16 cellular contexts compared by ENCODE assay signal in genomic region chr16:87371261-87371866, GRCh38. TPM values are rescaled to one million over a fixed set of nuclear protein-coding genes. Genes with fewer than 3 reads are reported as not detected.
DNase-seq lines count a peak whose midpoint lies in the region; ATAC-seq and TF ChIP-seq lines count a peak whose summit lies in the region.
"Had no signal": no experiment of that assay in that cellular context is flagged by ENCODE, and none has a peak within 500 bp of the region (broad histone marks: within the 10 kb centered on the region; RNA-seq: fewer than 3 reads in every experiment).

No MANE protein-coding gene starts in this region.

- H3K27me3 ChIP-seq in BE2C (no peaks in the 10 kb centered on the region), smooth muscle cell (ENCODE audit: low read depth) (no peaks in the 10 kb centered on the region)
- H3K27me3 ChIP-seq: ascending aorta, thyroid gland had no signal

- 76% methylated on average over 20 of the region's 20 CpGs for WGBS in smooth muscle cell (ENCODE audit: low lambda C conversion rate)

- peaks cover 37% of the 10 kb centered on the region for H3K4me1 ChIP-seq in BE2C
- no peaks in the 10 kb centered on the region for H3K4me1 ChIP-seq in smooth muscle cell (ENCODE audit: low read depth)

- H4K20me1 ChIP-seq in smooth muscle cell (ENCODE audit: low read depth), result peaks cover 98% of the 10 kb centered on the region

- no peak overlapping the region for H3K4me3 Mint-ChIP-seq in natural killer cell treated with Interleukin-12 subunit alpha and Interleukin-12 subunit beta and Interleukin-15 and Interleukin-18, amount 100 ng/mL, for 72 hours
- H3K4me3 Mint-ChIP-seq: effector memory CD8-positive, alpha-beta T cell had no signal

- H3K9me3 ChIP-seq in BE2C, result no peaks in the 10 kb centered on the region
- H3K9me3 ChIP-seq in smooth muscle cell (replicated peaks; ENCODE audit: low read depth), result no peaks in the 10 kb centered on the region
- H3K9me3 ChIP-seq: ascending aorta, thyroid gland had no signal

- H3K4me3 ChIP-seq in BE2C (ENCODE audit: low read depth, low read length), result peak overlapping the region; percentile 49
- no peak overlapping the region for H3K4me3 ChIP-seq in fibroblast of the aortic adventitia (ENCODE audit: low read depth, low read length)
- no peak overlapping the region for H3K4me3 ChIP-seq in smooth muscle cell
- H3K4me3 ChIP-seq: ascending aorta, K562, thyroid gland had no signal

- peak in 1 of 2 donors; percentile 82 for ATAC-seq in natural killer cell treated with Interleukin-12 subunit alpha and Interleukin-12 subunit beta and Interleukin-15 and Interleukin-18, amount 100 ng/mL, for 72 hours
- ATAC-seq in GM21737 (IDR thresholded peaks at IDR 0.05; ENCODE audit: unreplicated experiment), result no peak
- ATAC-seq in GM19455 (IDR thresholded peaks at IDR 0.05; ENCODE audit: unreplicated experiment), result no peak
- ATAC-seq: effector memory CD8-positive, alpha-beta T cell; K562 had no signal

- no peak overlapping the region for H3K4me2 ChIP-seq in smooth muscle cell

- DNase-seq in BE2C (peak; percentile 73), ELF-1 (ENCODE audit: low read depth, low spot score) (peak; percentile 44), fibroblast of the aortic adventitia (ENCODE audit: low read depth) (peak; percentile 27), smooth muscle cell (lab: John Stamatoyannopoulos, UW; ENCODE audit: unreplicated experiment) (no peak)
- peak; percentile 56 for DNase-seq in natural killer cell treated with Interleukin-12 subunit alpha and Interleukin-12 subunit beta and Interleukin-15 and Interleukin-18, amount 100 ng/mL, for 72 hours (ENCODE audit: low spot score)
- DNase-seq: activated CD4-positive, alpha-beta T cell treated with anti-CD3 and anti-CD28 coated beads for 48 hours; activated naive CD4-positive, alpha-beta T cell treated with Interleukin-2 at 50 U/mL for 16 hours; AML-193; effector memory CD8-positive, alpha-beta T cell; NCI-H1930; stimulated activated CD4-positive, alpha-beta T cell treated with anti-CD3 and anti-CD28 coated beads, Interleukin-15, amount 100 ng/mL, for 24 hours; thyroid gland had no signal

- peak overlapping the region in 1 of 2 donors; percentile 56 for H3K27ac Mint-ChIP-seq in natural killer cell treated with Interleukin-12 subunit alpha and Interleukin-12 subunit beta and Interleukin-15 and Interleukin-18, amount 100 ng/mL, for 72 hours

- no peaks in the 10 kb centered on the region for H3K27me3 Mint-ChIP-seq in natural killer cell treated with Interleukin-12 subunit alpha and Interleukin-12 subunit beta and Interleukin-15 and Interleukin-18, amount 100 ng/mL, for 72 hours
- H3K27me3 Mint-ChIP-seq: effector memory CD8-positive, alpha-beta T cell had no signal

- peaks cover 72% of the 10 kb centered on the region for H3K79me2 ChIP-seq in smooth muscle cell (ENCODE audit: low read depth)

- peaks cover 25 to 26% of the 10 kb centered on the region in 2 donors for H3K4me1 Mint-ChIP-seq in natural killer cell treated with Interleukin-12 subunit alpha and Interleukin-12 subunit beta and Interleukin-15 and Interleukin-18, amount 100 ng/mL, for 72 hours (ENCODE audit: low read depth in 2 of 2)

- H3K36me3 ChIP-seq in BE2C (no peaks in the 10 kb centered on the region; the same call in 1 of the 2 replicates), smooth muscle cell (ENCODE audit: low read depth) (no peaks in the 10 kb centered on the region)

- no peaks in the 10 kb centered on the region for H3K36me3 Mint-ChIP-seq in natural killer cell treated with Interleukin-12 subunit alpha and Interleukin-12 subunit beta and Interleukin-15 and Interleukin-18, amount 100 ng/mL, for 72 hours

- H2AFZ ChIP-seq in smooth muscle cell (ENCODE audit: low read depth), result no peak overlapping the region

- no peaks in the 10 kb centered on the region for H3K9me3 Mint-ChIP-seq in natural killer cell treated with Interleukin-12 subunit alpha and Interleukin-12 subunit beta and Interleukin-15 and Interleukin-18, amount 100 ng/mL, for 72 hours
- H3K9me3 Mint-ChIP-seq: effector memory CD8-positive, alpha-beta T cell had no signal

- TF ChIP-seq CTCF in BE2C (IDR thresholded peaks at IDR 0.05; ENCODE audit: low read depth, low read length) (no peak), fibroblast of the aortic adventitia (IDR thresholded peaks at IDR 0.05; ENCODE audit: insufficient read depth, low read length) (no peak), smooth muscle cell (IDR thresholded peaks at IDR 0.05; ENCODE audit: borderline replicate concordance, insufficient read depth, poor library complexity, severe bottlenecking) (no peak)

- H3F3A ChIP-seq in smooth muscle cell (ENCODE audit: low read depth), result no peaks in the 10 kb centered on the region

- H3K27ac ChIP-seq in smooth muscle cell (ENCODE audit: low read depth), result no peak overlapping the region
- H3K27ac ChIP-seq: ascending aorta, thyroid gland had no signal

- H3K9ac ChIP-seq in smooth muscle cell (ENCODE audit: low read depth), result no peak overlapping the region

RNA-seq across cellular contexts. Expression of gene FBXO31, which starts 12.2 kb away (rescaled TPM):
- 36.7 TPM for polyA plus RNA-seq in BE2C (2012; ENCODE audit: insufficient read depth, insufficient read length, low read depth)
- total RNA-seq in fibroblast of the aortic adventitia (ENCODE audit: low replicate concordance), result 23.1 and 30.4 TPM in 2 replicates
- 10 to 100 TPM; 30.5 to 36.9 TPM for total RNA-seq in natural killer cell treated with Interleukin-12 subunit alpha and Interleukin-12 subunit beta and Interleukin-15 and Interleukin-18, amount 100 ng/mL, for 72 hours
- 9.3 and 25.6 TPM in 2 replicates for total RNA-seq in smooth muscle cell
- polyA plus RNA-seq in smooth muscle cell, result 13.9 and 23.0 TPM in 2 replicates

RNA-seq across cellular contexts. Expression of gene MAP1LC3B, which starts 20.8 kb away (rescaled TPM):
- polyA plus RNA-seq in BE2C (2012; ENCODE audit: insufficient read depth, insufficient read length, low read depth), result 64.2 TPM
- total RNA-seq in fibroblast of the aortic adventitia (ENCODE audit: low replicate concordance) (22.2 and 54.9 TPM in 2 replicates), smooth muscle cell (67.5 and 77.5 TPM in 2 replicates)
- total RNA-seq in natural killer cell treated with Interleukin-12 subunit alpha and Interleukin-12 subunit beta and Interleukin-15 and Interleukin-18, amount 100 ng/mL, for 72 hours, result 10 to 100 TPM; 41.0 to 84.2 TPM
- polyA plus RNA-seq in smooth muscle cell, result 107 and 118 TPM in 2 replicates

RNA-seq across cellular contexts. Expression of gene C16orf95, which starts 54.2 kb away (rescaled TPM):
- polyA plus RNA-seq in BE2C (2012; ENCODE audit: insufficient read depth, insufficient read length, low read depth), result 3.1 TPM
- total RNA-seq in fibroblast of the aortic adventitia (ENCODE audit: low replicate concordance), result 2.0 and 3.4 TPM in 2 replicates
- total RNA-seq in natural killer cell treated with Interleukin-12 subunit alpha and Interleukin-12 subunit beta and Interleukin-15 and Interleukin-18, amount 100 ng/mL, for 72 hours, result 1 to 10 TPM; 4.6 to 7.0 TPM
- 1.9 and 7.7 TPM in 2 replicates for total RNA-seq in smooth muscle cell
- polyA plus RNA-seq in smooth muscle cell, result 8.0 and 8.2 TPM in 2 replicates
- total RNA-seq: ascending aorta had no signal
